8 cellular contexts compared by ENCODE assay signal in the genomic region with DNA sequence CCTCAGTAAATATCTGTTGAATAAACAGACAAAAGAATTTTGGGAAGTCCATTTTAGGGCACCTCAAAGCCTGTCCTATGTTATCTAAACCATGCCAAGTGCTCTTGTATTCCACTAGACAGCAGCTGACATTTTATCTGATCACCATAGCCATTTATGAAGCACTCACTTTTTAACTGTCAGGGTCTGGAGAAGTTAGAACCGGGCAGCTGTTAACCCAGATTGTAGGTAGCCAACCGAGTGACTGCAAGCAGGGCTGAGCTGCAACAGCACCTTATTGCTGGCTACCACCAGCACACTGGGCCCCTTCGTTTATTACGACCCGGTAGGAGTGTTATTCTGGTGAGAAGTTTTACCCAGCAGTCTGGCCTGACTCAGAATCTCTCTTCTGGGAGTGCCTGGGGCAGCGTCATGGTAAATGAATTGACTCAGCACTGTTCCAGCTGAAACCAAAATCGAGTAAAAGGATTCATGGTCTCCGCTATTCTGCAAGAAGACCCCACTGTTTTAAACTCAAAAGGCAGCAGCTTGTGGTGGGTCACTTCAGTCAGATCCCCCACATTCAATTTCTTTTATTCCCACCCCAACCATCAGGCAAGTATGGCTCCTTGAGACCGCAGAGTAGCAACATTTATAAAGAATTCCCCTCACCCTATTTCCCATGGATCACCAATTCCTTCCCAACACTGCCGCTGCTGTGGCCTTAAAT. TPM values are rescaled to one million over a fixed set of nuclear protein-coding genes. Genes with fewer than 3 reads are reported as not detected.
A peak's percentile ranks its signal among the peaks of the same experiment; 100 is the strongest.
DNase-seq lines count a peak whose midpoint lies in the region; ATAC-seq and TF ChIP-seq lines count a peak whose summit lies in the region.

No MANE protein-coding gene starts in this region.

- TF ChIP-seq CTCF in body of pancreas (IDR thresholded peaks at IDR 0.05): no peak
- TF ChIP-seq CTCF in thyroid gland (IDR thresholded peaks at IDR 0.05): no peak

- H3K27me3 Mint-ChIP-seq in CD4-positive, alpha-beta memory T cell: no peaks in the 10 kb centered on the region

- whole genome bisulfite sequencing in body of pancreas, 2 donors: 26 to 32% methylated on average over 9 to 10 of the region's 10 CpGs
- 63 to 74% methylated on average over 10 of the region's 10 CpGs for WGBS in thyroid gland, 2 donors

- no peaks in the 10 kb centered on the region for H3K36me3 ChIP-seq in CD4-positive, alpha-beta memory T cell (ENCODE audit: insufficient read depth, low read length)
- H3K36me3 ChIP-seq in body of pancreas (replicated peaks in 1 of 2; ENCODE audit: insufficient read depth in 1 of 2, low read depth in 2 of 2) (no peaks in the 10 kb centered on the region), mucosa of stomach (ENCODE audit: control insufficient read depth, insufficient read depth, low read length) (no peaks in the 10 kb centered on the region), thyroid gland (no peaks in the 10 kb centered on the region)

- H3K9me3 ChIP-seq in CD4-positive, alpha-beta memory T cell (ENCODE audit: control insufficient read depth in 1 of 2, low read length in 2 of 2): no peaks in the 10 kb centered on the region
- H3K9me3 ChIP-seq in body of pancreas (no peaks in the 10 kb centered on the region), mucosa of stomach (ENCODE audit: control insufficient read depth, low read length) (no peaks in the 10 kb centered on the region), thyroid gland (no peaks in the 10 kb centered on the region)

- H3K27ac Mint-ChIP-seq in CD4-positive, alpha-beta memory T cell: peak overlapping the region; percentile 85 to 100 (median 97)

- H3K27me3 ChIP-seq in CD4-positive, alpha-beta memory T cell (ENCODE audit: insufficient read depth, low read length): no peaks in the 10 kb centered on the region
- no peaks in the 10 kb centered on the region for H3K27me3 ChIP-seq in body of pancreas
- no peaks in the 10 kb centered on the region for H3K27me3 ChIP-seq in mucosa of stomach (ENCODE audit: control insufficient read depth, insufficient read depth, low read length)
- no peaks in the 10 kb centered on the region for H3K27me3 ChIP-seq in thyroid gland

- peaks cover 73 to 96% (median 87%) of the 10 kb centered on the region in 4 donors for H3K4me1 Mint-ChIP-seq in CD4-positive, alpha-beta memory T cell

- peak overlapping the region; percentile 90 for H3K9ac ChIP-seq in mucosa of stomach (ENCODE audit: low read length)

- ATAC-seq in body of pancreas (no peak), HG03159 (IDR thresholded peaks at IDR 0.05; ENCODE audit: unreplicated experiment) (no peak)

- intact Hi-C loops in CD4-positive, alpha-beta memory T cell (cut with micrococcal nuclease): loop anchor here (5.0 to 10.0 kb wide), 2 partner anchors 351 to 1066 kb away; partner anchors contain the start of gene CSE1L
- intact Hi-C loops in body of pancreas (cut with DNase I): no loop called here
- intact Hi-C loops in thyroid gland (cut with DNase I): no loop called here

- peaks cover 89% of the 10 kb centered on the region for H3K4me1 ChIP-seq in CD4-positive, alpha-beta memory T cell (ENCODE audit: insufficient read depth, low read length)
- H3K4me1 ChIP-seq in body of pancreas (peaks cover 75% of the 10 kb centered on the region), mucosa of stomach (ENCODE audit: control insufficient read depth, insufficient read depth, low read length) (peaks cover 56% of the 10 kb centered on the region), thyroid gland (peaks cover 52 to 72% of the 10 kb centered on the region in 2 donors)

- CTCF ChIA-PET in CD4-positive, alpha-beta memory T cell (lab: Charles Lee; ENCODE audit: partially characterized antibody): interaction anchor here (1.0 to 8.0 kb wide), 5 partner anchors 9 to 43 kb away, joined by 5 to 43 read pairs (median 9); partner anchors contain the start of gene PEDS1

- no peaks in the 10 kb centered on the region for H3K9me3 Mint-ChIP-seq in CD4-positive, alpha-beta memory T cell

- H3K36me3 Mint-ChIP-seq in CD4-positive, alpha-beta memory T cell: peaks cover 0 to 24% of the 10 kb centered on the region in 2 donors

- no peak for DNase-seq in CD4-positive, alpha-beta memory T cell
- DNase-seq in OCI-M1 (lab: John Stamatoyannopoulos, UW) (peak; percentile 85), body of pancreas (peak in 2 of 4 donors; percentile 30 to 36), thyroid gland (no peak), KG1 (lab: John Stamatoyannopoulos, UW) (no peak)
- DNase-seq in central memory CD4-positive, alpha-beta T cell: no peak

- POLR2A ChIA-PET in CD4-positive, alpha-beta memory T cell (lab: Charles Lee; ENCODE audit: partially characterized antibody): interaction anchor here (0.9 to 1.7 kb wide), 3 partner anchors 26 to 58 kb away, joined by 3 to 4 read pairs (median 3); no protein-coding TSS in a partner anchor

- peak overlapping the region; percentile 88 for H3K27ac ChIP-seq in CD4-positive, alpha-beta memory T cell (ENCODE audit: low read depth, low read length)
- H3K27ac ChIP-seq in body of pancreas (peak overlapping the region; percentile 76 to 96 (median 96)), thyroid gland (peak overlapping the region in 2 of 3 donors; percentile 97 to 99)

- peak overlapping the region; percentile 80 to 89 for H3K4me3 ChIP-seq in CD4-positive, alpha-beta memory T cell (ENCODE audit: low read length in 2 of 2)
- H3K4me3 ChIP-seq in body of pancreas: no peak overlapping the region
- H3K4me3 ChIP-seq in mucosa of stomach (ENCODE audit: low read length): peak overlapping the region; percentile 61
- no peak overlapping the region for H3K4me3 ChIP-seq in thyroid gland (replicated peaks in 1 of 3)

- no peak for TF ChIP-seq POLR2A in body of pancreas (IDR thresholded peaks at IDR 0.05)
- no peak for TF ChIP-seq POLR2A in thyroid gland (IDR thresholded peaks at IDR 0.05)

- peak overlapping the region; percentile 91 to 99 (median 99) for H3K4me3 Mint-ChIP-seq in CD4-positive, alpha-beta memory T cell

RNA-seq across cellular contexts. Expression of gene UBE2V1, which starts 1.7 kb away (rescaled TPM):
- total RNA-seq in CD4-positive, alpha-beta memory T cell: 100 to 1,000 TPM; 131 to 133 TPM
- polyA plus RNA-seq in CD4-positive, alpha-beta memory T cell: 100 to 1,000 TPM; 151 to 176 TPM
- total RNA-seq in body of pancreas (10 to 100 TPM; 42.0 to 43.8 TPM), thyroid gland (100 to 1,000 TPM in 1 of 4 donors, 10 to 100 TPM in 3; 77.3 to 110 (median 92.3) TPM)

RNA-seq across cellular contexts. Expression of gene PEDS1, which starts 42.2 kb away (rescaled TPM):
- total RNA-seq in CD4-positive, alpha-beta memory T cell: 10 to 100 TPM; 16.8 TPM
- polyA plus RNA-seq in CD4-positive, alpha-beta memory T cell: 10 to 100 TPM; 14.7 to 25.1 TPM
- 1 to 10 TPM; 9.1 to 9.6 TPM for total RNA-seq in body of pancreas
- total RNA-seq in thyroid gland: 10 to 100 TPM; 15.8 to 22.7 (median 19.7) TPM

Comparison
In these comparisons a context has a peak if more than half of its experiments do, and no peak if none do; other contexts are left out.
1. H3K4me3 ChIP-seq: peak in CD4-positive, alpha-beta memory T cell (2 of 2) and mucosa of stomach (single experiment); none in body of pancreas (0 of 2) and thyroid gland (0 of 3).
2. Peak in every context shown above with its lines, with median percentiles within 50 percentile points of each other: H3K27ac ChIP-seq.